Comparison of ENCODE assay signal across 1 cellular context in the genomic region with DNA sequence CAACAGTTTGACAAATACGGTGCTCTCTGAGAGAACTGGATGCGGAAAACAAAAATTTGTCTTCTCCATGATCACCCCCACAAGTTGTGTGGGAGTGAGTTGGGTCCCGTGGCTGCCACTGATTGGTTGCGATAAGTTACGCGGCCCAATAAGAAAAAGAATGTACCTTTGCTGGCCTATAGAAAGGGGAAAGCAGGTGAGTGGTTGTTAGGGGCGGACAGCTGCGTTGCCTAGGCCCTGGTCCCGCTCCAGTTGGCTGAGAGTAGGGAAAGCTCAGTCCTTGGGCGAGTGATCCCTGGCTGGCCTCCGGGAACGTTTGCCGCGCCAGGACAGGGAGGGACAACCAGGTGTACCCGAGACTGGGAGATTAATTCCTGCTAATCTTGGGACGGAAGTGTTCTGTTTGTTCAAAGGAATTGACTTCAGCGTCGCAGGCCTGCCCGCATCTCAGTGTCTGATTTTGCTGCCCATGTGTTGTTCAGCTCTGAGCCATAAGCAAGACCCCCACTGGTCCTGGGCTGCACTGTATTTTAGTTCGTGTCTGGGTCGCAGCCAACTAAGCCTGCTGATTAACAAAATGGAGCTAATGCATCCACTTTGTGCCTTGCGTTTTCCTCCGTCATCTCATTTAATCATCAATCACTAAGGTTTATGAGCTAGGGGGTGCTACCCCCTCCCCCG.
TF ChIP-seq lines count a peak whose summit lies in the region.

No MANE protein-coding gene starts in this region.

TF ChIP-seq in HepG2, 621 proteins besides CTCF, POLR2A, EP300 and RAD21 (continued from another document):
- TF ChIP-seq, protein P1, sequence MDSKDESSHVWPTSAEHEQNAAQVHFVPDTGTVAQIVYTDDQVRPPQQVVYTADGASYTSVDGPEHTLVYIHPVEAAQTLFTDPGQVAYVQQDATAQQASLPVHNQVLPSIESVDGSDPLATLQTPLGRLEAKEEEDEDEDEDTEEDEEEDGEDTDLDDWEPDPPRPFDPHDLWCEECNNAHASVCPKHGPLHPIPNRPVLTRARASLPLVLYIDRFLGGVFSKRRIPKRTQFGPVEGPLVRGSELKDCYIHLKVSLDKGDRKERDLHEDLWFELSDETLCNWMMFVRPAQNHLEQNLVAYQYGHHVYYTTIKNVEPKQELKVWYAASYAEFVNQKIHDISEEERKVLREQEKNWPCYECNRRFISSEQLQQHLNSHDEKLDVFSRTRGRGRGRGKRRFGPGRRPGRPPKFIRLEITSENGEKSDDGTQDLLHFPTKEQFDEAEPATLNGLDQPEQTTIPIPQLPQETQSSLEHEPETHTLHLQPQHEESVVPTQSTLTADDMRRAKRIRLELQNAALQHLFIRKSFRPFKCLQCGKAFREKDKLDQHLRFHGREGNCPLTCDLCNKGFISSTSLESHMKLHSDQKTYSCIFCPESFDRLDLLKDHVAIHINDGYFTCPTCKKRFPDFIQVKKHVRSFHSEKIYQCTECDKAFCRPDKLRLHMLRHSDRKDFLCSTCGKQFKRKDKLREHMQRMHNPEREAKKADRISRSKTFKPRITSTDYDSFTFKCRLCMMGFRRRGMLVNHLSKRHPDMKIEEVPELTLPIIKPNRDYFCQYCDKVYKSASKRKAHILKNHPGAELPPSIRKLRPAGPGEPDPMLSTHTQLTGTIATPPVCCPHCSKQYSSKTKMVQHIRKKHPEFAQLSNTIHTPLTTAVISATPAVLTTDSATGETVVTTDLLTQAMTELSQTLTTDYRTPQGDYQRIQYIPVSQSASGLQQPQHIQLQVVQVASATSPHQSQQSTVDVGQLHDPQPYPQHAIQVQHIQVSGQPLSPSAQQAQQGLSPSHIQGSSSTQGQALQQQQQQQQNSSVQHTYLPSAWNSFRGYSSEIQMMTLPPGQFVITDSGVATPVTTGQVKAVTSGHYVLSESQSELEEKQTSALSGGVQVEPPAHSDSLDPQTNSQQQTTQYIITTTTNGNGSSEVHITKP (CRISPR knock-in tag; IDR thresholded peaks at IDR 0.05; ENCODE audit: low read depth) = peak; percentile 66; the same call in 1 of the 2 replicates
- no peak for TF ChIP-seq ZSCAN12 (CRISPR knock-in tag; IDR thresholded peaks at IDR 0.05)
- 0 out of 2 replicates have a peak, but pooled peaks have one; percentile 24 for TF ChIP-seq ZNF547 (CRISPR knock-in tag; IDR thresholded peaks at IDR 0.05)
- TF ChIP-seq ZNF253 (CRISPR knock-in tag; IDR thresholded peaks at IDR 0.05; ENCODE audit: borderline replicate concordance) = no peak
- TF ChIP-seq KDM3A (CRISPR knock-in tag; IDR thresholded peaks at IDR 0.05; ENCODE audit: low read depth) = no peak; the same call in 1 of the 2 replicates
- no peak for TF ChIP-seq HDAC6 (IDR thresholded peaks at IDR 0.05; ENCODE audit: low read depth, low read length)
- no peak for TF ChIP-seq TGIF2 (CRISPR knock-in tag; IDR thresholded peaks at IDR 0.05)
- no peak for TF ChIP-seq ZBTB42 (CRISPR knock-in tag; IDR thresholded peaks at IDR 0.05)
- peak; percentile 54 for TF ChIP-seq GATA4 (IDR thresholded peaks at IDR 0.05; ENCODE audit: borderline replicate concordance, low read depth)
- peak; percentile 13; the same call in 1 of the 2 replicates for TF ChIP-seq IRF2 (CRISPR knock-in tag; IDR thresholded peaks at IDR 0.05)
- TF ChIP-seq SMYD3 (CRISPR knock-in tag; IDR thresholded peaks at IDR 0.05) = 0 out of 2 replicates have a peak, but pooled peaks have one; percentile 41
- TF ChIP-seq, protein P2, sequence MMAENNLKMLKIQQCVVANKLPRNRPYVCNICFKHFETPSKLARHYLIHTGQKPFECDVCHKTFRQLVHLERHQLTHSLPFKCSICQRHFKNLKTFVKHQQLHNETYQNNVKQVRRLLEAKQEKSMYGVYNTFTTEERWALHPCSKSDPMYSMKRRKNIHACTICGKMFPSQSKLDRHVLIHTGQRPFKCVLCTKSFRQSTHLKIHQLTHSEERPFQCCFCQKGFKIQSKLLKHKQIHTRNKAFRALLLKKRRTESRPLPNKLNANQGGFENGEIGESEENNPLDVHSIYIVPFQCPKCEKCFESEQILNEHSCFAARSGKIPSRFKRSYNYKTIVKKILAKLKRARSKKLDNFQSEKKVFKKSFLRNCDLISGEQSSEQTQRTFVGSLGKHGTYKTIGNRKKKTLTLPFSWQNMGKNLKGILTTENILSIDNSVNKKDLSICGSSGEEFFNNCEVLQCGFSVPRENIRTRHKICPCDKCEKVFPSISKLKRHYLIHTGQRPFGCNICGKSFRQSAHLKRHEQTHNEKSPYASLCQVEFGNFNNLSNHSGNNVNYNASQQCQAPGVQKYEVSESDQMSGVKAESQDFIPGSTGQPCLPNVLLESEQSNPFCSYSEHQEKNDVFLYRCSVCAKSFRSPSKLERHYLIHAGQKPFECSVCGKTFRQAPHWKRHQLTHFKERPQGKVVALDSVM (CRISPR knock-in tag; IDR thresholded peaks at IDR 0.05) = no peak
- TF ChIP-seq ZNF577 (CRISPR knock-in tag; IDR thresholded peaks at IDR 0.05; ENCODE audit: borderline replicate concordance, low read depth) = no peak
- TF ChIP-seq ZNF3 (CRISPR knock-in tag; IDR thresholded peaks at IDR 0.05) = no peak
- 0 out of 2 replicates have a peak, but pooled peaks have one; percentile 11 for TF ChIP-seq ZNF792 (CRISPR knock-in tag; IDR thresholded peaks at IDR 0.05)
- 0 out of 2 replicates have a peak, but pooled peaks have one; percentile 20 for TF ChIP-seq ZNF543 (CRISPR knock-in tag; IDR thresholded peaks at IDR 0.05)
- no peak for TF ChIP-seq HNRNPLL (IDR thresholded peaks at IDR 0.05; ENCODE audit: low read depth, low read length, poor library complexity, severe bottlenecking)
- no peak for TF ChIP-seq SSRP1 (CRISPR knock-in tag; IDR thresholded peaks at IDR 0.05)
- TF ChIP-seq PHF21A (CRISPR knock-in tag; IDR thresholded peaks at IDR 0.05) = peak; percentile 85
- TF ChIP-seq, protein P3, sequence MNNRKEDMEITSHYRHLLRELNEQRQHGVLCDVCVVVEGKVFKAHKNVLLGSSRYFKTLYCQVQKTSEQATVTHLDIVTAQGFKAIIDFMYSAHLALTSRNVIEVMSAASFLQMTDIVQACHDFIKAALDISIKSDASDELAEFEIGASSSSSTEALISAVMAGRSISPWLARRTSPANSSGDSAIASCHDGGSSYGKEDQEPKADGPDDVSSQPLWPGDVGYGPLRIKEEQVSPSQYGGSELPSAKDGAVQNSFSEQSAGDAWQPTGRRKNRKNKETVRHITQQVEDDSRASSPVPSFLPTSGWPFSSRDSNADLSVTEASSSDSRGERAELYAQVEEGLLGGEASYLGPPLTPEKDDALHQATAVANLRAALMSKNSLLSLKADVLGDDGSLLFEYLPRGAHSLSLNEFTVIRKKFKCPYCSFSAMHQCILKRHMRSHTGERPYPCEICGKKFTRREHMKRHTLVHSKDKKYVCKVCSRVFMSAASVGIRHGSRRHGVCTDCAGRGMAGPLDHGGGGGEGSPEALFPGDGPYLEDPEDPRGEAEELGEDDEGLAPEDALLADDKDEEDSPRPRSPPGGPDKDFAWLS (CRISPR knock-in tag; IDR thresholded peaks at IDR 0.05; ENCODE audit: borderline replicate concordance) = no peak
